10 cellular contexts compared by ENCODE assay signal in genomic region chrX:39144323-39144722, GRCh38.
DNase-seq lines count a peak whose midpoint lies in the region; ATAC-seq and TF ChIP-seq lines count a peak whose summit lies in the region.
"Had no signal": no experiment of that assay in that cellular context is flagged by ENCODE, and none has a peak within 500 bp of the region (broad histone marks: within the 10 kb centered on the region; RNA-seq: fewer than 3 reads in every experiment).

No MANE protein-coding gene starts in this region.

- no peaks in the 10 kb centered on the region for H3K9me3 Mint-ChIP-seq in immature natural killer cell

- CTCF ChIA-PET in HEK293T (lab: Yijun Ruan, JAX), result interaction anchor here (0.7 kb wide), 1 partner anchor 24 kb away, joined by 4 read pairs; no protein-coding TSS in a partner anchor

- POLR2A ChIA-PET in HEK293T (lab: Yijun Ruan, JAX), result no interaction called here

- no peaks in the 10 kb centered on the region for H3K4me1 Mint-ChIP-seq in immature natural killer cell

- no peak overlapping the region for H3K4me3 Mint-ChIP-seq in immature natural killer cell

- no peak overlapping the region for H3K27ac Mint-ChIP-seq in immature natural killer cell

- H3K36me3 Mint-ChIP-seq in immature natural killer cell, result no peaks in the 10 kb centered on the region

- peak; percentile 54 for ATAC-seq in GM19328 (IDR thresholded peaks at IDR 0.05; ENCODE audit: unreplicated experiment)
- ATAC-seq in HG02973 (IDR thresholded peaks at IDR 0.05; ENCODE audit: unreplicated experiment), result peak; percentile 65

- peak; percentile 41 for DNase-seq in NAMALWA (ENCODE audit: low spot score)
- DNase-seq in renal cortical epithelial cell (ENCODE audit: low read depth), result peak; percentile 44
- no peak for DNase-seq in iPS-NIHi7 (ENCODE audit: extremely low spot score)
- no peak for DNase-seq in immature natural killer cell
- no peak for DNase-seq in mucosa of gallbladder (ENCODE audit: low spot score)
- no peak for DNase-seq in HEK293T (ENCODE audit: extremely low spot score)
- DNase-seq: activated CD4-positive, CD25-positive, alpha-beta regulatory T cell; NCI-H1930 had no signal

- peaks cover 3 to 15% (median 5%) of the 10 kb centered on the region in 3 donors for H3K27me3 Mint-ChIP-seq in immature natural killer cell (ENCODE audit: low read depth in 3 of 3)

TF ChIP-seq in HEK293T, 16 proteins besides CTCF, POLR2A, EP300 and RAD21:
- TF ChIP-seq NFRKB (IDR thresholded peaks at IDR 0.05) (no peak), SP1 (IDR thresholded peaks at IDR 0.05) (no peak), CTBP1 (IDR thresholded peaks at IDR 0.05; ENCODE audit: borderline replicate concordance) (no peak), BHLHE40 (IDR thresholded peaks at IDR 0.05; ENCODE audit: borderline replicate concordance) (no peak), PKNOX1 (IDR thresholded peaks at IDR 0.05) (no peak), ELF4 (IDR thresholded peaks at IDR 0.05) (no peak), FOXA1 (IDR thresholded peaks at IDR 0.05) (no peak)
TF ChIP-seq in HEK293T: peak in this region for 0.

Comparison
In these comparisons a context has a peak if more than half of its experiments do, and no peak if none do; other contexts are left out.
1. DNase-seq: peak in NAMALWA (single experiment) and renal cortical epithelial cell (single experiment); none in iPS-NIHi7 (single experiment), immature natural killer cell (0 of 3), mucosa of gallbladder (single experiment) and HEK293T (single experiment).